2 cellular contexts compared by ENCODE assay signal in genomic region chr5:1887400-1888360, GRCh38.
A peak's percentile ranks its signal among the peaks of the same experiment; 100 is the strongest.
TF ChIP-seq lines count a peak whose summit lies in the region.

No MANE protein-coding gene starts in this region.

TF ChIP-seq in A549, 52 proteins besides CTCF, POLR2A, EP300 and RAD21:
- TF ChIP-seq JUNB (IDR thresholded peaks at IDR 0.05): no peak
- no peak for TF ChIP-seq CBX8 (IDR thresholded peaks at IDR 0.05)

TF ChIP-seq in neural cell, 6 proteins besides CTCF, POLR2A, EP300 and RAD21:
- TF ChIP-seq MXI1 (conservative IDR thresholded peaks at IDR 0.05; ENCODE audit: poor library complexity, severe bottlenecking): no peak
- TF ChIP-seq SMC3 (conservative IDR thresholded peaks at IDR 0.05; ENCODE audit: poor library complexity): no peak
- TF ChIP-seq EZH2 (IDR thresholded peaks at IDR 0.05; ENCODE audit: borderline replicate concordance, insufficient read depth, low read length, poor library complexity, severe bottlenecking): peak; percentile 76
- TF ChIP-seq TAF1 (IDR thresholded peaks at IDR 0.05; ENCODE audit: low read depth): no peak
